22 cellular contexts compared by ENCODE assay signal in genomic region chr4:149120331-149121014, GRCh38.
DNase-seq lines count a peak whose midpoint lies in the region; ATAC-seq and TF ChIP-seq lines count a peak whose summit lies in the region.
"Had no signal": no experiment of that assay in that cellular context is flagged by ENCODE, and none has a peak within 500 bp of the region (broad histone marks: within the 10 kb centered on the region; RNA-seq: fewer than 3 reads in every experiment).

No MANE protein-coding gene starts in this region.

- H3K4me1 ChIP-seq in heart right ventricle: peaks cover 0 to 20% (median 0%) of the 10 kb centered on the region in 9 donors
- H3K4me1 ChIP-seq in adipocyte (ENCODE audit: control insufficient read depth, insufficient read depth, low read length): no peaks in the 10 kb centered on the region
- H3K4me1 ChIP-seq in spleen: no peaks in the 10 kb centered on the region
- no peaks in the 10 kb centered on the region for H3K4me1 ChIP-seq in CD8-positive, alpha-beta memory T cell (ENCODE audit: insufficient read depth, low read length)
- H3K4me1 ChIP-seq: ascending aorta had no signal

- peaks cover 0 to 3% of the 10 kb centered on the region in 2 donors for H3K27me3 Mint-ChIP-seq in CD8-positive, alpha-beta memory T cell
- H3K27me3 Mint-ChIP-seq: activated CD4-positive, alpha-beta T cell treated with anti-CD3 and anti-CD28 coated beads for 36 hours had no signal

- WGBS in heart right ventricle, 2 donors: 36 to 53% methylated on average over 2 of the region's 2 CpGs
- WGBS in spleen, 5 donors: 35 to 61% (median 48%) methylated on average over 2 of the region's 2 CpGs

- no peaks in the 10 kb centered on the region for H3K4me1 Mint-ChIP-seq in CD8-positive, alpha-beta memory T cell
- H3K4me1 Mint-ChIP-seq: activated CD4-positive, alpha-beta T cell treated with anti-CD3 and anti-CD28 coated beads for 36 hours had no signal

- no peak overlapping the region for H3K27ac Mint-ChIP-seq in CD8-positive, alpha-beta memory T cell
- H3K27ac Mint-ChIP-seq: activated CD4-positive, alpha-beta T cell treated with anti-CD3 and anti-CD28 coated beads for 36 hours had no signal

- H3K9ac ChIP-seq in adipocyte (ENCODE audit: low read length): no peak overlapping the region

- H3K27me3 ChIP-seq in heart right ventricle (no peaks in the 10 kb centered on the region), adipocyte (replicated peaks; ENCODE audit: control insufficient read depth, insufficient read depth, low read length) (no peaks in the 10 kb centered on the region), spleen (replicated peaks in 1 of 7) (no peaks in the 10 kb centered on the region)
- H3K27me3 ChIP-seq in CD8-positive, alpha-beta memory T cell (ENCODE audit: insufficient read depth, low read length, poor library complexity, severe bottlenecking): no peaks in the 10 kb centered on the region
- H3K27me3 ChIP-seq: ascending aorta had no signal

- TF ChIP-seq CTCF in heart right ventricle (IDR thresholded peaks at IDR 0.05) (no peak), spleen (IDR thresholded peaks at IDR 0.05 in 8 of 11, conservative IDR thresholded peaks at IDR 0.05 in 3 of 11) (no peak)

- no peak overlapping the region for H3K4me3 ChIP-seq in heart right ventricle
- no peak overlapping the region for H3K4me3 ChIP-seq in adipocyte (ENCODE audit: low read length)
- no peak overlapping the region for H3K4me3 ChIP-seq in spleen
- no peak overlapping the region for H3K4me3 ChIP-seq in CD8-positive, alpha-beta memory T cell (ENCODE audit: low read length)
- H3K4me3 ChIP-seq: ascending aorta, GM12878, lung had no signal

- no peak for TF ChIP-seq POLR2A in spleen (IDR thresholded peaks at IDR 0.05)

- H3K4me3 Mint-ChIP-seq in CD8-positive, alpha-beta memory T cell: no peak overlapping the region
- H3K4me3 Mint-ChIP-seq: activated CD4-positive, alpha-beta T cell treated with anti-CD3 and anti-CD28 coated beads for 36 hours had no signal

- intact Hi-C loops in heart right ventricle (cut with DNase I): no loop called here
- intact Hi-C loops in Right ventricle myocardium inferior (cut with DNase I): no loop called here
- intact Hi-C loops in spleen (cut with DNase I; ENCODE audit: low total_unique reads): no loop called here

- peak overlapping the region in 4 of 10 donors; percentile 37 to 59 (median 49) for H3K27ac ChIP-seq in heart right ventricle
- H3K27ac ChIP-seq in spleen: peak overlapping the region in 7 of 8 donors; percentile 39 to 66 (median 52)
- H3K27ac ChIP-seq in CD8-positive, alpha-beta memory T cell (ENCODE audit: low read depth, low read length): no peak overlapping the region
- H3K27ac ChIP-seq: ascending aorta had no signal

- ATAC-seq in heart right ventricle (peak in 7 of 8 donors; percentile 50 to 90 (median 58)), Right ventricle myocardium inferior (no peak), GM18498 (IDR thresholded peaks at IDR 0.05; ENCODE audit: unreplicated experiment) (no peak)
- ATAC-seq: activated CD4-positive, alpha-beta T cell treated with anti-CD3 and anti-CD28 coated beads for 36 hours; GM12878 had no signal

- POLR2A ChIA-PET in CD8-positive, alpha-beta memory T cell (lab: Charles Lee): no interaction called here

- DNase-seq in heart right ventricle: no peak
- no peak for DNase-seq in Right ventricle myocardium inferior (ENCODE audit: missing footprints)
- DNase-seq in adipocyte (ENCODE audit: low read depth): peak; percentile 39
- DNase-seq in fibroblast of peridontal ligament (ENCODE audit: extremely low read depth): peak; percentile 39
- DNase-seq in spleen: no peak
- DNase-seq in ACHN: no peak
- DNase-seq in CD8-positive, alpha-beta memory T cell: no peak
- DNase-seq: activated CD4-positive, alpha-beta T cell treated with anti-CD3 and anti-CD28 coated beads for 36 hours; activated naive CD4-positive, alpha-beta T cell treated with anti-CD3 and anti-CD28 coated beads, Interleukin-2, amount 50 U/mL, for 16 hours; DMS 273 treated with DMSO at 0.1 percent for 48 hours; foreskin fibroblast; GF-D8; GOT3; hypothalamus; NCI-H1105; NCI-H2081; NCI-H510A treated with DMSO at 0.1 percent for 48 hours; nucleus accumbens had no signal

- H3K36me3 ChIP-seq in heart right ventricle: no peaks in the 10 kb centered on the region
- H3K36me3 ChIP-seq in adipocyte (ENCODE audit: control insufficient read depth, insufficient read depth, low read length, severe bottlenecking): no peaks in the 10 kb centered on the region
- H3K36me3 ChIP-seq in spleen: no peaks in the 10 kb centered on the region
- no peaks in the 10 kb centered on the region for H3K36me3 ChIP-seq in CD8-positive, alpha-beta memory T cell (ENCODE audit: insufficient read depth, low read length)
- H3K36me3 ChIP-seq: ascending aorta had no signal

- H3K9me3 ChIP-seq in heart right ventricle (no peaks in the 10 kb centered on the region), adipocyte (ENCODE audit: control insufficient read depth, low read length) (no peaks in the 10 kb centered on the region), spleen (no peaks in the 10 kb centered on the region)
- H3K9me3 ChIP-seq in CD8-positive, alpha-beta memory T cell (ENCODE audit: low read length): no peaks in the 10 kb centered on the region
- H3K9me3 ChIP-seq: ascending aorta had no signal

- CTCF ChIA-PET in CD8-positive, alpha-beta memory T cell (lab: Charles Lee): no interaction called here

- in situ Hi-C loops in ACHN (cut with HindIII; ENCODE audit: low pct_ligation_motif_present, low pct_unique_long_range_greater_than_20kb, low sequenced_read_pairs): no loop called here

- no peaks in the 10 kb centered on the region for H3K36me3 Mint-ChIP-seq in CD8-positive, alpha-beta memory T cell

- H3K9me3 Mint-ChIP-seq in CD8-positive, alpha-beta memory T cell: no peaks in the 10 kb centered on the region

Comparison
In these comparisons a context has a peak if more than half of its experiments do, and no peak if none do; other contexts are left out.
1. ATAC-seq: peak in heart right ventricle (7 of 8); none in Right ventricle myocardium inferior (single experiment) and GM18498 (single experiment).
2. DNase-seq: peak in adipocyte (single experiment) and fibroblast of peridontal ligament (single experiment); none in heart right ventricle (0 of 2), Right ventricle myocardium inferior (single experiment), spleen (single experiment), ACHN (single experiment) and CD8-positive, alpha-beta memory T cell (0 of 5).